ENCODE assay signal across 20 cellular contexts in genomic region chr1:3241236-3241550, GRCh38.
"Had no signal": no experiment of that assay in that cellular context is flagged by ENCODE, and none has a peak within 500 bp of the region (broad histone marks: within the 10 kb centered on the region; RNA-seq: fewer than 3 reads in every experiment).

No MANE protein-coding gene starts in this region.

- H3K36me3 ChIP-seq: adrenal gland, breast epithelium, neutrophil, ovary, prostate gland, stomach, suprapubic skin had no signal

- H3K9me3 ChIP-seq: adrenal gland, heart left ventricle, neutrophil, prostate gland, suprapubic skin had no signal

- H3K27ac Mint-ChIP-seq: activated CD8-positive, alpha-beta T cell treated with anti-CD3 and anti-CD28 coated beads, Interleukin-2, amount 10 ng/mL, durations not matched to agents 7 days and 5 days; activated naive CD4-positive, alpha-beta T cell treated with anti-CD3 and anti-CD28 coated beads, Interleukin-2, amount 50 U/mL, for 24 hours; naive thymus-derived CD8-positive, alpha-beta T cell had no signal

- H3K27me3 ChIP-seq: ovary had no signal

- H3K4me1 Mint-ChIP-seq: activated naive CD4-positive, alpha-beta T cell treated with anti-CD3 and anti-CD28 coated beads, Interleukin-2, amount 50 U/mL, for 24 hours; central memory CD8-positive, alpha-beta T cell; naive thymus-derived CD8-positive, alpha-beta T cell had no signal

- ATAC-seq: activated CD8-positive, alpha-beta T cell treated with anti-CD3 and anti-CD28 coated beads, Interleukin-2, amount 10 ng/mL, durations not matched to agents 7 days and 5 days; left colon; naive thymus-derived CD8-positive, alpha-beta T cell had no signal

- H3K27me3 Mint-ChIP-seq: activated naive CD4-positive, alpha-beta T cell treated with anti-CD3 and anti-CD28 coated beads, Interleukin-2, amount 50 U/mL, for 24 hours; central memory CD8-positive, alpha-beta T cell had no signal

- H3K4me3 Mint-ChIP-seq: activated CD8-positive, alpha-beta T cell treated with anti-CD3 and anti-CD28 coated beads, Interleukin-2, amount 10 ng/mL, durations not matched to agents 7 days and 5 days; activated naive CD4-positive, alpha-beta T cell treated with anti-CD3 and anti-CD28 coated beads, Interleukin-2, amount 50 U/mL, for 24 hours; central memory CD8-positive, alpha-beta T cell; naive thymus-derived CD8-positive, alpha-beta T cell had no signal

- H3K4me1 ChIP-seq: adrenal gland, breast epithelium, prostate gland, suprapubic skin had no signal

- H3K27ac ChIP-seq: adrenal gland, breast epithelium, epithelial cell of prostate, heart left ventricle, neutrophil, prostate gland, stomach, suprapubic skin had no signal

- H3K4me3 ChIP-seq: adrenal gland, breast epithelium, heart left ventricle, ovary, prostate gland, stomach, suprapubic skin had no signal

- H3K9me3 Mint-ChIP-seq: activated naive CD4-positive, alpha-beta T cell treated with anti-CD3 and anti-CD28 coated beads, Interleukin-2, amount 50 U/mL, for 24 hours; central memory CD8-positive, alpha-beta T cell; naive thymus-derived CD8-positive, alpha-beta T cell had no signal

- DNase-seq: activated CD4-positive, alpha-beta T cell treated with anti-CD3 and anti-CD28 coated beads for 1 hour; activated CD4-positive, alpha-beta T cell treated with anti-CD3 and anti-CD28 coated beads, Interleukin-2, amount 50 U/mL, for 1 hour; activated CD8-positive, alpha-beta T cell treated with anti-CD3 and anti-CD28 coated beads, Interleukin-2, amount 10 ng/mL, durations not matched to agents 7 days and 5 days; activated gamma-delta T cell treated with Interleukin-2 at 50 U/mL for 16 hours; activated T-cell treated with anti-CD3 and anti-CD28 coated beads, Interleukin-2, amount 50 U/mL, for 1 hour; adrenal gland; heart left ventricle; left colon; naive thymus-derived CD8-positive, alpha-beta T cell; stimulated activated CD4-positive, alpha-beta T cell treated with anti-CD3 and anti-CD28 coated beads, Interleukin-4, amount 100 ng/mL, for 4 hours; stomach; T-helper 1 cell had no signal

- H3K36me3 Mint-ChIP-seq: activated naive CD4-positive, alpha-beta T cell treated with anti-CD3 and anti-CD28 coated beads, Interleukin-2, amount 50 U/mL, for 24 hours; naive thymus-derived CD8-positive, alpha-beta T cell had no signal
